32 cellular contexts compared by ENCODE assay signal in genomic region chr11:73988227-73988626, GRCh38. TPM values are rescaled to one million over a fixed set of nuclear protein-coding genes. Genes with fewer than 3 reads are reported as not detected.
"Had no signal": no experiment of that assay in that cellular context is flagged by ENCODE, and none has a peak within 500 bp of the region (broad histone marks: within the 10 kb centered on the region; RNA-seq: fewer than 3 reads in every experiment).

No MANE protein-coding gene starts in this region.

- H3K9me3 Mint-ChIP-seq: dendritic cell treated with granulocyte-macrophage colony-stimulating factor and Interleukin-4, amounts not matched to agents 40 ng/mL and 50 ng/mL, for 4 days; endodermal cell; mesothelial cell of epicardium; naive thymus-derived CD4-positive, alpha-beta T cell; nephron; neural progenitor cell; stimulated activated effector memory CD8-positive, alpha-beta T cell treated with anti-CD3 and anti-CD28 coated beads, Interleukin-12 subunit alpha, Interleukin-12 subunit beta, amount 100 ng/mL, for 72 hours had no signal

- H2AFZ ChIP-seq: neural progenitor cell had no signal

- H3K36me3 Mint-ChIP-seq: mesothelial cell of epicardium, neural progenitor cell had no signal

- H3K36me3 ChIP-seq: colonic mucosa, gastrocnemius medialis, left lung, neural progenitor cell, stomach, thyroid gland had no signal

- FAIRE-seq: small intestine had no signal

- H3K9ac ChIP-seq: neural progenitor cell had no signal

- H3K27ac Mint-ChIP-seq: dendritic cell treated with granulocyte-macrophage colony-stimulating factor and Interleukin-4, amounts not matched to agents 40 ng/mL and 50 ng/mL, for 4 days; endodermal cell; mesothelial cell of epicardium; nephron; neural progenitor cell; stimulated activated effector memory CD8-positive, alpha-beta T cell treated with anti-CD3 and anti-CD28 coated beads, Interleukin-12 subunit alpha, Interleukin-12 subunit beta, amount 100 ng/mL, for 72 hours had no signal

- H3K4me1 ChIP-seq: colonic mucosa, neural progenitor cell had no signal

- H3K27me3 Mint-ChIP-seq: dendritic cell treated with granulocyte-macrophage colony-stimulating factor and Interleukin-4, amounts not matched to agents 40 ng/mL and 50 ng/mL, for 4 days; naive thymus-derived CD4-positive, alpha-beta T cell had no signal

- H3K9me3 ChIP-seq: colonic mucosa, gastrocnemius medialis, left lung, psoas muscle, stomach, thyroid gland had no signal

- H3K27me3 ChIP-seq: colonic mucosa, gastrocnemius medialis, left lung, neural progenitor cell, stomach, thyroid gland had no signal

- ATAC-seq: esophagus mucosa; gastrocnemius medialis; left cardiac atrium; left lung; naive thymus-derived CD4-positive, alpha-beta T cell; psoas muscle; right cardiac atrium; stimulated activated effector memory CD8-positive, alpha-beta T cell treated with anti-CD3 and anti-CD28 coated beads, Interleukin-12 subunit alpha, Interleukin-12 subunit beta, amount 100 ng/mL, for 72 hours had no signal

- H3K27ac ChIP-seq: colonic mucosa, epithelial cell of prostate, gastrocnemius medialis, left lung, neural progenitor cell, psoas muscle, stomach, thyroid gland had no signal

- H3K4me2 ChIP-seq: neural progenitor cell had no signal

- H3K4me3 ChIP-seq: colonic mucosa, gastrocnemius medialis, left lung, neural progenitor cell, psoas muscle, stomach, thyroid gland had no signal

- DNase-seq: colonic mucosa; effector CD8-positive, alpha-beta T cell; endodermal cell; foreskin fibroblast; head of caudate nucleus; left cardiac atrium; left lung; mesenchymal stem cell; naive thymus-derived CD4-positive, alpha-beta T cell; right cardiac atrium; small intestine; stimulated activated CD4-positive, alpha-beta T cell treated with anti-CD3 and anti-CD28 coated beads, Interleukin-12 subunit alpha, Interleukin-12 subunit beta, amount 100 ng/mL, for 4 hours; stimulated activated CD4-positive, alpha-beta T cell treated with anti-CD3 and anti-CD28 coated beads, Interleukin-1b, Interleukin-23, amount 100 ng/mL, for 48 hours; stimulated activated CD4-positive, alpha-beta T cell treated with anti-CD3 and anti-CD28 coated beads, Interleukin-4, amount 100 ng/mL, for 1 hour; stimulated activated naive CD4-positive, alpha-beta T cell treated with Interleukin-2 at 50 U/mL for 16 hours; stomach; thyroid gland; trophoblast cell had no signal

- H3K4me3 Mint-ChIP-seq: dendritic cell treated with granulocyte-macrophage colony-stimulating factor and Interleukin-4, amounts not matched to agents 40 ng/mL and 50 ng/mL, for 4 days; endodermal cell; mesothelial cell of epicardium; naive thymus-derived CD4-positive, alpha-beta T cell; nephron; neural progenitor cell; stimulated activated effector memory CD8-positive, alpha-beta T cell treated with anti-CD3 and anti-CD28 coated beads, Interleukin-12 subunit alpha, Interleukin-12 subunit beta, amount 100 ng/mL, for 72 hours had no signal

RNA-seq across cellular contexts. Expression of gene DNAJB13, which starts 37.4 kb away (rescaled TPM):
- total RNA-seq: colonic mucosa, esophagus mucosa, gastrocnemius medialis, glomerular endothelial cell, kidney epithelial cell, left cardiac atrium, lung microvascular endothelial cell, osteocyte, psoas muscle, stomach, subcutaneous adipose tissue had no signal
- polyA plus RNA-seq: right cardiac atrium had no signal
